Comparison of ENCODE assay signal across 29 cellular contexts in the genomic region with DNA sequence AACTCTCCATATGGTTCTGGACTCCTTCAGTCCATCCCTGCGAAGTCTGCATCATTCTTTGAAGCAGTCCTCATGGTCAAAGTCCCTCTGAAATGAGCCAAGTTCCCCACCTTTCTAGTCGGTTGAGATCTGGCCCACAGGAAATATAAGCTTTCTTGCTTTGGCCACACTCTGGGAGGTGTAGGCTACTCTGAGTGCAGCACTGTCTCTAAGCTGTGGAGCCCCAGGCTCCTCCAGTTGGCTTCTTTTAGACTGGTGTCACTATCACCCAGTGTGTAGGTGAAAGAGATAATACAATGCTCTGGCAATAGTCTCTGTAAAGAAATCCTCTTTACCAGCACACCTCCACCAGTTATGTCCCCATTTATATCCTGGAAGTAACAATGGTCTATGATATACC.
"Had no signal": no experiment of that assay in that cellular context is flagged by ENCODE, and none has a peak within 500 bp of the region (broad histone marks: within the 10 kb centered on the region; RNA-seq: fewer than 3 reads in every experiment).

No MANE protein-coding gene starts in this region.

- H3K27me3 ChIP-seq: neural progenitor cell, neutrophil, ovary, spleen, stomach, thyroid gland, tibial nerve, upper lobe of left lung, uterus had no signal

- H3K36me3 ChIP-seq: neural progenitor cell, neutrophil, ovary, spleen, stomach, thoracic aorta, thyroid gland, tibial nerve, upper lobe of left lung, uterus had no signal

- H3K4me3 ChIP-seq: mucosa of descending colon, neural progenitor cell, ovary, psoas muscle, skin epidermis, smooth muscle cell, spleen, stomach, thoracic aorta, thyroid gland, tibial nerve, upper lobe of left lung, uterus had no signal

- H3K9me3 ChIP-seq: mucosa of descending colon, neutrophil, ovary, psoas muscle, spleen, stomach, thoracic aorta, thyroid gland, upper lobe of left lung, uterus had no signal

- H3K36me3 Mint-ChIP-seq: naive B cell; naive thymus-derived CD8-positive, alpha-beta T cell; neural progenitor cell; stimulated activated naive B cell treated with anti-CD40 and anti-IgM and Interleukin-4, amounts not matched to agents 10 μg/mL and 1 μg/mL and 100 μg/mL, for 72 hours had no signal

- H3K9me3 Mint-ChIP-seq: naive thymus-derived CD8-positive, alpha-beta T cell; stimulated activated naive B cell treated with anti-CD40 and anti-IgM and Interleukin-4, amounts not matched to agents 10 μg/mL and 1 μg/mL and 100 μg/mL, for 72 hours had no signal

- H3K9ac ChIP-seq: neural progenitor cell, parathyroid adenoma had no signal

- H3K27ac Mint-ChIP-seq: naive B cell; naive thymus-derived CD8-positive, alpha-beta T cell; neural progenitor cell; progenitor cell of endocrine pancreas; stimulated activated naive B cell treated with anti-CD40 and anti-IgM and Interleukin-4, amounts not matched to agents 10 μg/mL and 1 μg/mL and 100 μg/mL, for 72 hours had no signal

- H3K4me1 ChIP-seq: neural progenitor cell, parathyroid adenoma, psoas muscle, spleen, stomach, thyroid gland, tibial nerve, upper lobe of left lung, uterus had no signal

- DNase-seq: mucosa of descending colon; naive B cell; naive thymus-derived CD8-positive, alpha-beta T cell; nucleus accumbens; ovary; posterior cingulate gyrus; psoas muscle; right cardiac atrium; spleen; stimulated activated CD4-positive, alpha-beta T cell treated with anti-CD3 and anti-CD28 coated beads, Interleukin-12 subunit alpha, Interleukin-12 subunit beta, amount 100 ng/mL, for 4 hours; stimulated activated CD4-positive, alpha-beta T cell treated with anti-CD3 and anti-CD28 coated beads, Interleukin-1b, Interleukin-23, amount 100 ng/mL, for 48 hours; stimulated activated CD4-positive, alpha-beta T cell treated with anti-CD3 and anti-CD28 coated beads, Interleukin-4, amount 100 ng/mL, for 1 hour; stimulated activated CD4-positive, alpha-beta T cell treated with anti-CD3 and anti-CD28 coated beads, Interleukin-4, amount 100 ng/mL, for 4 hours; stimulated activated naive B cell treated with anti-CD40 and anti-IgM and Interleukin-4, amounts not matched to agents 10 μg/mL and 1 μg/mL and 100 μg/mL, for 72 hours; stimulated activated naive CD4-positive, alpha-beta T cell treated with Interleukin-2 at 50 U/mL for 16 hours; stomach; thyroid gland; trophoblast cell; upper lobe of left lung; uterus had no signal

- H3K27me3 Mint-ChIP-seq: progenitor cell of endocrine pancreas had no signal

- H3K4me3 Mint-ChIP-seq: naive B cell; naive thymus-derived CD8-positive, alpha-beta T cell; neural progenitor cell; stimulated activated naive B cell treated with anti-CD40 and anti-IgM and Interleukin-4, amounts not matched to agents 10 μg/mL and 1 μg/mL and 100 μg/mL, for 72 hours had no signal

- ATAC-seq: mucosa of descending colon; naive thymus-derived CD8-positive, alpha-beta T cell; psoas muscle; right cardiac atrium; sciatic nerve; stimulated activated naive B cell treated with anti-CD40 and anti-IgM and Interleukin-4, amounts not matched to agents 10 μg/mL and 1 μg/mL and 100 μg/mL, for 72 hours had no signal

- H3K27ac ChIP-seq: neural progenitor cell, neutrophil, ovary, parathyroid adenoma, psoas muscle, skin epidermis, spleen, stomach, thoracic aorta, thyroid gland, tibial nerve, upper lobe of left lung, uterus had no signal

- H3K4me1 Mint-ChIP-seq: naive B cell; naive thymus-derived CD8-positive, alpha-beta T cell; stimulated activated naive B cell treated with anti-CD40 and anti-IgM and Interleukin-4, amounts not matched to agents 10 μg/mL and 1 μg/mL and 100 μg/mL, for 72 hours had no signal

- H2AFZ ChIP-seq: neural progenitor cell, parathyroid adenoma had no signal

- H3K4me2 ChIP-seq: neural progenitor cell, smooth muscle cell had no signal
